Comparison of ENCODE assay signal across 29 cellular contexts in genomic region chr17:69410671-69411070, GRCh38. TPM values are rescaled to one million over a fixed set of nuclear protein-coding genes. Genes with fewer than 3 reads are reported as not detected.
DNase-seq lines count a peak whose midpoint lies in the region; TF ChIP-seq lines count a peak whose summit lies in the region.
"Had no signal": no experiment of that assay in that cellular context is flagged by ENCODE, and none has a peak within 500 bp of the region (broad histone marks: within the 10 kb centered on the region; RNA-seq: fewer than 3 reads in every experiment).

No MANE protein-coding gene starts in this region.

- no peak for TF ChIP-seq CTCF in HEK293 (tag by site-specific recombination; IDR thresholded peaks at IDR 0.05)
- no peak for TF ChIP-seq CTCF in colonic mucosa (IDR thresholded peaks at IDR 0.05)

- H3K27me3 ChIP-seq in colonic mucosa: no peaks in the 10 kb centered on the region
- H3K27me3 ChIP-seq: BE2C; BLaER1; BLaER1 treated with 17β-estradiol and CSF1 and Interleukin-3, amounts not matched to agents 10 nM and 100 nM had no signal

- POLR2A ChIA-PET in HEK293 (lab: Yijun Ruan, JAX): interaction anchor here (0.6 to 0.7 kb wide), 2 partner anchors 13 to 27 kb away, joined by 4 to 7 read pairs; no protein-coding TSS in a partner anchor

- no peak overlapping the region for H3K4me3 ChIP-seq in HEK293 (ENCODE audit: low read depth, low read length)
- H3K4me3 ChIP-seq in colonic mucosa: no peak overlapping the region
- H3K4me3 ChIP-seq: A549; BLaER1; BLaER1 treated with 17β-estradiol and CSF1 and Interleukin-3, amounts not matched to agents 10 nM and 100 nM had no signal

- no peak overlapping the region for H3K9ac ChIP-seq in colonic mucosa (ENCODE audit: low read depth in 2 of 2, low read length in 2 of 2)
- H3K9ac ChIP-seq: BLaER1; BLaER1 treated with 17β-estradiol and CSF1 and Interleukin-3, amounts not matched to agents 10 nM and 100 nM had no signal

- H3K9me3 ChIP-seq in HEK293 (ENCODE audit: control insufficient read depth, insufficient read depth, low read depth, low read length): no peaks in the 10 kb centered on the region
- H3K9me3 ChIP-seq in colonic mucosa: no peaks in the 10 kb centered on the region
- H3K9me3 ChIP-seq: A549, BE2C, BLaER1, Caco-2 had no signal

- no peak overlapping the region for H3K27ac ChIP-seq in HEK293 (ENCODE audit: extremely low read depth, low read depth, low read length)
- no peak overlapping the region for H3K27ac ChIP-seq in colonic mucosa
- H3K27ac ChIP-seq: 22Rv1; A549; BLaER1; BLaER1 treated with 17β-estradiol and CSF1 and Interleukin-3, amounts not matched to agents 10 nM and 100 nM; C4-2B had no signal

- intact Hi-C loops in colonic mucosa (cut with DNase I): loop anchor here (5.0 kb wide), 1 partner anchor 97 kb away; no protein-coding TSS in a partner anchor

- H3K4me1 ChIP-seq in HEK293 (ENCODE audit: control insufficient read depth, insufficient read depth, low read length) (peaks cover 10% of the 10 kb centered on the region), colonic mucosa (no peaks in the 10 kb centered on the region)
- H3K4me1 ChIP-seq: BE2C had no signal

- H3K36me3 ChIP-seq in HEK293 (ENCODE audit: control insufficient read depth in 2 of 2, insufficient read depth in 1 of 2, low read length in 2 of 2) (no peaks in the 10 kb centered on the region), colonic mucosa (no peaks in the 10 kb centered on the region)
- H3K36me3 ChIP-seq: BE2C; BLaER1; BLaER1 treated with 17β-estradiol and CSF1 and Interleukin-3, amounts not matched to agents 10 nM and 100 nM had no signal

- DNase-seq in SK-N-DZ (ENCODE audit: low spot score): peak; percentile 17
- DNase-seq in colonic mucosa: no peak
- no peak for DNase-seq in LoVo (ENCODE audit: low spot score)
- DNase-seq: 8988T; ACHN; AML-193; BE2C; C1 segment of cervical spinal cord; Caco-2; Calu3; CD4-positive, alpha-beta memory T cell; CD4-positive, alpha-beta T cell; CD4-positive, CD25-positive, alpha-beta regulatory T cell; CD8-positive, alpha-beta memory T cell; CD8-positive, alpha-beta T cell; COR-L47; DMS 273 treated with DMSO at 0.1 percent for 48 hours; DMS153; DMS53; DMS79; DMS79 treated with DMSO at 0.1 percent for 48 hours; DND-41; EL had no signal

- CTCF ChIA-PET in HEK293 (lab: Yijun Ruan, JAX): interaction anchor here (4.4 kb wide), 1 partner anchor 16 kb away, joined by 30 read pairs; no protein-coding TSS in a partner anchor

TF ChIP-seq in HEK293, 187 proteins besides CTCF, POLR2A, EP300 and RAD21:
- TF ChIP-seq ZNF133 (tag by site-specific recombination; IDR thresholded peaks at IDR 0.05) (peak; percentile 98), ZNF362 (tag by site-specific recombination; IDR thresholded peaks at IDR 0.05) (no peak), ZNF416 (tag by site-specific recombination; IDR thresholded peaks at IDR 0.05) (no peak), ZNF544 (tag by site-specific recombination; IDR thresholded peaks at IDR 0.05) (no peak)

RNA-seq across cellular contexts. Expression of gene MAP2K6, which starts 3.8 kb away (rescaled TPM):
- polyA plus RNA-seq in SK-N-DZ (2014; cell fraction: cytosol; rRNA removed): 13.8 and 15.6 TPM in 2 replicates
- polyA plus RNA-seq in SK-N-DZ (2014; cell fraction: nucleus; rRNA removed): 7.1 and 8.0 TPM in 2 replicates
- 10 to 100 TPM; 59.0 to 83.3 TPM for total RNA-seq in colonic mucosa
